In genomic region chr6:15443119-15443518, GRCh38 we compare ENCODE assay signal across 11 cellular contexts.
DNase-seq lines count a peak whose midpoint lies in the region; ATAC-seq and TF ChIP-seq lines count a peak whose summit lies in the region.
"Had no signal": no experiment of that assay in that cellular context is flagged by ENCODE, and none has a peak within 500 bp of the region (broad histone marks: within the 10 kb centered on the region; RNA-seq: fewer than 3 reads in every experiment).

No MANE protein-coding gene starts in this region.

- H3K27ac ChIP-seq in breast epithelium (no peak overlapping the region), thoracic aorta (no peak overlapping the region)
- H3K27ac ChIP-seq: hepatocyte, neural progenitor cell had no signal

- POLR2A ChIA-PET in MCF 10A (lab: Yijun Ruan, JAX): interaction anchor here (0.6 to 2.1 kb wide), 6 partner anchors 10 to 196 kb away, joined by 3 to 6 read pairs (median 4); no protein-coding TSS in a partner anchor

- CTCF ChIA-PET in MCF 10A (lab: Yijun Ruan, JAX): interaction anchor here (0.6 to 0.8 kb wide), 12 partner anchors 12 to 1569 kb away, joined by 3 to 6 read pairs (median 3); no protein-coding TSS in a partner anchor

- H3K4me3 ChIP-seq in breast epithelium (no peak overlapping the region), thoracic aorta (no peak overlapping the region)
- H3K4me3 ChIP-seq: hepatocyte, neural progenitor cell had no signal

- no TSS peak for BruUV-seq in MCF 10A (replicated peaks; lab: Mats Ljungman, UMichigan)

- H3K27me3 ChIP-seq in breast epithelium (no peaks in the 10 kb centered on the region), thoracic aorta (replicated peaks; ENCODE audit: insufficient read depth) (no peaks in the 10 kb centered on the region)
- H3K27me3 ChIP-seq: hepatocyte, neural progenitor cell had no signal

- H3K9me3 ChIP-seq in breast epithelium: no peaks in the 10 kb centered on the region
- no peaks in the 10 kb centered on the region for H3K9me3 ChIP-seq in thoracic aorta

- no peak for TF ChIP-seq CTCF in MCF 10A (IDR thresholded peaks at IDR 0.05; ENCODE audit: unreplicated experiment)
- TF ChIP-seq CTCF in breast epithelium (IDR thresholded peaks at IDR 0.05): no peak
- no peak for TF ChIP-seq CTCF in thoracic aorta (IDR thresholded peaks at IDR 0.05)

- peaks cover 30% of the 10 kb centered on the region for H3K4me1 Mint-ChIP-seq in MCF 10A (ENCODE audit: insufficient read depth, unreplicated experiment)

- no peaks in the 10 kb centered on the region for H3K36me3 ChIP-seq in breast epithelium
- H3K36me3 ChIP-seq in thoracic aorta: no peaks in the 10 kb centered on the region
- H3K36me3 ChIP-seq: neural progenitor cell had no signal

- H3K4me3 Mint-ChIP-seq in MCF 10A (ENCODE audit: unreplicated experiment): no peak overlapping the region
- H3K4me3 Mint-ChIP-seq: activated naive CD4-positive, alpha-beta T cell treated with anti-CD3 and anti-CD28 coated beads, Interleukin-2, amount 50 U/mL, for 24 hours; neural progenitor cell had no signal

- TF ChIP-seq POLR2A in breast epithelium (IDR thresholded peaks at IDR 0.05): no peak

- intact Hi-C loops in MCF 10A (cut with micrococcal nuclease): loop anchor here (5.0 kb wide), 2 partner anchors 701 to 1171 kb away; no protein-coding TSS in a partner anchor
- intact Hi-C loops in breast epithelium (cut with DNase I; ENCODE audit: low total_unique reads): no loop called here

- H3K27ac Mint-ChIP-seq in MCF 10A (ENCODE audit: low read depth, unreplicated experiment): no peak overlapping the region
- H3K27ac Mint-ChIP-seq: activated naive CD4-positive, alpha-beta T cell treated with anti-CD3 and anti-CD28 coated beads, Interleukin-2, amount 50 U/mL, for 24 hours had no signal

- no peaks in the 10 kb centered on the region for H3K9me3 Mint-ChIP-seq in MCF 10A (ENCODE audit: unreplicated experiment)
- H3K9me3 Mint-ChIP-seq: activated naive CD4-positive, alpha-beta T cell treated with anti-CD3 and anti-CD28 coated beads, Interleukin-2, amount 50 U/mL, for 24 hours; neural progenitor cell had no signal

- ATAC-seq in thoracic aorta (ENCODE audit: insufficient number of reproducible peaks, low FRiP score, low read depth) (peak; percentile 70), HG02938 (IDR thresholded peaks at IDR 0.05; ENCODE audit: unreplicated experiment) (no peak), HG02852 (IDR thresholded peaks at IDR 0.05; ENCODE audit: unreplicated experiment) (no peak)

- peaks cover 5% of the 10 kb centered on the region for H3K36me3 Mint-ChIP-seq in MCF 10A (ENCODE audit: insufficient read depth, unreplicated experiment)
- H3K36me3 Mint-ChIP-seq: activated naive CD4-positive, alpha-beta T cell treated with anti-CD3 and anti-CD28 coated beads, Interleukin-2, amount 50 U/mL, for 24 hours had no signal

- H3K27me3 Mint-ChIP-seq in MCF 10A (ENCODE audit: insufficient read depth, unreplicated experiment): no peaks in the 10 kb centered on the region
- H3K27me3 Mint-ChIP-seq: activated naive CD4-positive, alpha-beta T cell treated with anti-CD3 and anti-CD28 coated beads, Interleukin-2, amount 50 U/mL, for 24 hours had no signal

- no peaks in the 10 kb centered on the region for H3K4me1 ChIP-seq in breast epithelium
- peaks cover 12 to 39% of the 10 kb centered on the region in 2 donors for H3K4me1 ChIP-seq in thoracic aorta (ENCODE audit: control insufficient read depth in 1 of 2, low read depth in 2 of 2)

- peak; percentile 69 for DNase-seq in MCF 10A (ENCODE audit: unreplicated experiment)
- DNase-seq in breast epithelium (ENCODE audit: low spot score in 2 of 2): no peak
- peak; percentile 64 for DNase-seq in SIG-M5 treated with dmso at 0.1 percent for 504 hours (lab: John Stamatoyannopoulos, UW; ENCODE audit: unreplicated experiment)
- DNase-seq in fibroblast of peridontal ligament (ENCODE audit: extremely low read depth): peak; percentile 90
- DNase-seq in thoracic aorta (ENCODE audit: low spot score): no peak
- no peak for DNase-seq in NCI-H524 (lab: John Stamatoyannopoulos, UW)

Comparison
In these comparisons a context has a peak if more than half of its experiments do, and no peak if none do; other contexts are left out.
1. DNase-seq: peak in MCF 10A (single experiment), SIG-M5 treated with dmso at 0.1 percent for 504 hours (single experiment) and fibroblast of peridontal ligament (single experiment); none in breast epithelium (0 of 2), thoracic aorta (single experiment) and NCI-H524 (0 of 2).